12 cellular contexts compared by ENCODE assay signal in the genomic region with DNA sequence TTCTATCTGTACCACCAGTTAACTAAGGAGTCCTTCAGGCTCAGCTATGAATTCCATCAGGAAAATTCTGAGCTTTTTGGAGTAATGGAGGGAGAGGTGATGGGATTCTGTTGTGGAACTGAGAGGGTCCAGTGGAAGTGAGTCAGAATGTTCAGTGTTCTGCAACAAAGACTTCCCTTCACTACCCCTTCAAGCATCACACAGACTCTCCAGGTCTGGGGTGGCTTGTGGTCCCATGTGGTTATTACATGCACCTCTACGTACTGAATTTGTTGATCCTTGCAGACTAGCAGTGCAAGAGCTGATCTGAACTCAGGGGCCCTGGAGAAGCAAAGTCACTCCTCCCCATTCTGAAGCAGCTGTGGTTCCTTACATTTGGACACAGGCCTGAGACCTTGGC.
DNase-seq lines count a peak whose midpoint lies in the region; ATAC-seq and TF ChIP-seq lines count a peak whose summit lies in the region.
"Had no signal": no experiment of that assay in that cellular context is flagged by ENCODE, and none has a peak within 500 bp of the region (broad histone marks: within the 10 kb centered on the region; RNA-seq: fewer than 3 reads in every experiment).

No MANE protein-coding gene starts in this region.

- WGBS in lower leg skin, 2 donors: 67 to 88% methylated on average over 1 of the region's 1 CpG

- DNase-seq in UCSD-AML1 (lab: John Stamatoyannopoulos, UW; ENCODE audit: unreplicated experiment) (no peak), lower leg skin (ENCODE audit: low spot score in 2 of 2) (no peak)
- no peak for DNase-seq in stimulated activated naive CD8-positive, alpha-beta T cell treated with anti-CD3 and anti-CD28 coated beads, Interleukin-15, Interleukin-2, amounts not matched to agents 100 U/mL and 50 U/mL, for 24 hours
- DNase-seq in stimulated activated CD4-positive, alpha-beta T cell treated with anti-CD3 and anti-CD28 coated beads, Interleukin-1b, Interleukin-23, amount 100 ng/mL, for 48 hours: no peak
- DNase-seq: activated CD4-positive, alpha-beta T cell treated with anti-CD3 and anti-CD28 coated beads, Interleukin-2, amount 10 ng/mL, durations not matched to agents 24 days and 14 days; amniotic stem cell; naive thymus-derived CD4-positive, alpha-beta T cell; transverse colon had no signal

- no peak for TF ChIP-seq POLR2A in lower leg skin (IDR thresholded peaks at IDR 0.05)

- H3K36me3 ChIP-seq in BLaER1 treated with 17β-estradiol and CSF1 and Interleukin-3, amounts not matched to agents 10 nM and 100 nM: no peaks in the 10 kb centered on the region
- H3K36me3 ChIP-seq: transverse colon had no signal

- ATAC-seq in GM19438 (IDR thresholded peaks at IDR 0.05; ENCODE audit: low read depth, unreplicated experiment) (peak; percentile 80), HG02852 (IDR thresholded peaks at IDR 0.05; ENCODE audit: unreplicated experiment) (peak; percentile 75), HG03469 (IDR thresholded peaks at IDR 0.05; ENCODE audit: unreplicated experiment) (peak; percentile 73)
- ATAC-seq in stimulated activated naive CD8-positive, alpha-beta T cell treated with anti-CD3 and anti-CD28 coated beads, Interleukin-15, Interleukin-2, amounts not matched to agents 100 U/mL and 50 U/mL, for 24 hours: no peak
- ATAC-seq: naive thymus-derived CD4-positive, alpha-beta T cell had no signal

- H3K4me2 ChIP-seq in BLaER1 treated with 17β-estradiol and CSF1 and Interleukin-3, amounts not matched to agents 10 nM and 100 nM: peak overlapping the region; percentile 31 to 71 (median 55); a peak in 21 of 22 replicates

- H3K4me3 ChIP-seq in BLaER1 treated with 17β-estradiol and CSF1 and Interleukin-3, amounts not matched to agents 10 nM and 100 nM: no peak overlapping the region
- H3K4me3 ChIP-seq in lower leg skin (ENCODE audit: low read depth, poor library complexity, severe bottlenecking): no peak overlapping the region
- H3K4me3 ChIP-seq: transverse colon had no signal

- H3K27me3 ChIP-seq in BLaER1 treated with 17β-estradiol and CSF1 and Interleukin-3, amounts not matched to agents 10 nM and 100 nM: no peaks in the 10 kb centered on the region
- H3K27me3 ChIP-seq: transverse colon had no signal

- H3K4me1 ChIP-seq in BLaER1 treated with 17β-estradiol and CSF1 and Interleukin-3, amounts not matched to agents 10 nM and 100 nM: peaks cover 16 to 45% (median 20%) of the 10 kb centered on the region in 10 experiments

- peaks cover 4 to 13% (median 6%) of the 10 kb centered on the region in 11 experiments; a peak in 19 of 22 replicates for H3K9me3 ChIP-seq in BLaER1 treated with 17β-estradiol and CSF1 and Interleukin-3, amounts not matched to agents 10 nM and 100 nM (replicated peaks in 1 of 11)

- no peaks in the 10 kb centered on the region for H4K20me1 ChIP-seq in BLaER1 treated with 17β-estradiol and CSF1 and Interleukin-3, amounts not matched to agents 10 nM and 100 nM

- intact Hi-C loops in lower leg skin (cut with DNase I; ENCODE audit: low total_unique reads): no loop called here

- no peak for TF ChIP-seq CTCF in lower leg skin (IDR thresholded peaks at IDR 0.05)

- H3K27ac ChIP-seq in BLaER1 treated with 17β-estradiol and CSF1 and Interleukin-3, amounts not matched to agents 10 nM and 100 nM: peak overlapping the region in 1 of 11 experiments; percentile 11; a peak in 1 of 22 replicates
- H3K27ac ChIP-seq: transverse colon had no signal

- no peak overlapping the region for H3K9ac ChIP-seq in BLaER1 treated with 17β-estradiol and CSF1 and Interleukin-3, amounts not matched to agents 10 nM and 100 nM
